In genomic region chr5:36276864-36277263, GRCh38 we compare ENCODE assay signal across 22 cellular contexts. TPM values are rescaled to one million over a fixed set of nuclear protein-coding genes. Genes with fewer than 3 reads are reported as not detected.
DNase-seq lines count a peak whose midpoint lies in the region; ATAC-seq and TF ChIP-seq lines count a peak whose summit lies in the region.
"Had no signal": no experiment of that assay in that cellular context is flagged by ENCODE, and none has a peak within 500 bp of the region (broad histone marks: within the 10 kb centered on the region; RNA-seq: fewer than 3 reads in every experiment).

No MANE protein-coding gene starts in this region.

- H3K9me3 ChIP-seq in HEK293 (ENCODE audit: control insufficient read depth, insufficient read depth, low read depth, low read length) = no peaks in the 10 kb centered on the region
- no peaks in the 10 kb centered on the region for H3K9me3 ChIP-seq in vagina

- CTCF ChIA-PET in HEK293 (lab: Yijun Ruan, JAX) = interaction anchor here (0.6 to 3.9 kb wide), 3 partner anchors 11 to 118 kb away, joined by 3 to 22 read pairs (median 3); partner anchors contain the start of gene RANBP3L

- DNase-seq in NCI-H69 (lab: John Stamatoyannopoulos, UW) (peak; percentile 17), head of caudate nucleus (peak in 34 of 42 donors; percentile 4 to 72 (median 34)), vagina (ENCODE audit: extremely low spot score in 2 of 2) (no peak), kidney tubule cell (ENCODE audit: low spot score) (no peak)
- DNase-seq in stimulated activated effector memory CD8-positive, alpha-beta T cell treated with anti-CD3 and anti-CD28 coated beads, Interleukin-12 subunit alpha, Interleukin-12 subunit beta, amount 100 ng/mL, for 72 hours (ENCODE audit: low spot score in 2 of 2) = no peak
- DNase-seq: activated CD4-positive, CD25-positive, alpha-beta regulatory T cell treated with anti-CD3 and anti-CD28 coated beads, Interleukin-2, amount 50 U/mL, for 72 hours; effector memory CD8-positive, alpha-beta T cell; GM23248; islet precursor cell; MM.1S; NCI-H2081; PC-3; retina; stimulated activated CD4-positive, alpha-beta T cell treated with anti-CD3 and anti-CD28 coated beads, Interleukin-15, amount 100 ng/mL, for 24 hours; stimulated activated naive B cell treated with anti-CD40 and anti-IgM and Interleukin-4, amounts not matched to agents 10 μg/mL and 1 μg/mL and 100 μg/mL, for 72 hours had no signal

- no peak for TF ChIP-seq CTCF in HEK293 (tag by site-specific recombination; IDR thresholded peaks at IDR 0.05)
- TF ChIP-seq CTCF in vagina (IDR thresholded peaks at IDR 0.05) = no peak

- no peak overlapping the region for H3K27ac Mint-ChIP-seq in stimulated activated effector memory CD8-positive, alpha-beta T cell treated with anti-CD3 and anti-CD28 coated beads, Interleukin-12 subunit alpha, Interleukin-12 subunit beta, amount 100 ng/mL, for 72 hours
- H3K27ac Mint-ChIP-seq: activated T-helper 2 cell treated with anti-CD3 and anti-CD28 coated beads, Interferon-gamma antibody, Interleukin-2, Interleukin-4, amounts not matched to agents 10 μg/mL and 5 μg/mL and 100 μg/mL, durations not matched to agents 14 hours and 24 hours and 36 hours; effector memory CD8-positive, alpha-beta T cell; mesothelial cell of epicardium; stimulated activated naive B cell treated with anti-CD40 and anti-IgM and Interleukin-4, amounts not matched to agents 10 μg/mL and 1 μg/mL and 100 μg/mL, for 72 hours had no signal

- H3K4me1 ChIP-seq in HEK293 (ENCODE audit: control insufficient read depth, insufficient read depth, low read length) (peaks cover 8% of the 10 kb centered on the region), vagina (no peaks in the 10 kb centered on the region)

- intact Hi-C loops in head of caudate nucleus (cut with DNase I) (loop anchor here (10.0 kb wide), 1 partner anchor 418 kb away; no protein-coding TSS in a partner anchor), vagina (cut with DNase I) (no loop called here)

- no peaks in the 10 kb centered on the region for H3K9me3 Mint-ChIP-seq in stimulated activated effector memory CD8-positive, alpha-beta T cell treated with anti-CD3 and anti-CD28 coated beads, Interleukin-12 subunit alpha, Interleukin-12 subunit beta, amount 100 ng/mL, for 72 hours
- H3K9me3 Mint-ChIP-seq: activated T-helper 2 cell treated with anti-CD3 and anti-CD28 coated beads, Interferon-gamma antibody, Interleukin-2, Interleukin-4, amounts not matched to agents 10 μg/mL and 5 μg/mL and 100 μg/mL, durations not matched to agents 14 hours and 24 hours and 36 hours; effector memory CD8-positive, alpha-beta T cell; mesothelial cell of epicardium had no signal

- H3K36me3 ChIP-seq in HEK293 (ENCODE audit: control insufficient read depth in 2 of 2, insufficient read depth in 1 of 2, low read length in 2 of 2) (no peaks in the 10 kb centered on the region), vagina (no peaks in the 10 kb centered on the region)

- no peak overlapping the region for H3K27ac ChIP-seq in HEK293 (ENCODE audit: extremely low read depth, low read depth, low read length)
- H3K27ac ChIP-seq in vagina = no peak overlapping the region
- H3K27ac ChIP-seq: GM23248 had no signal

- H3K4me3 Mint-ChIP-seq in stimulated activated effector memory CD8-positive, alpha-beta T cell treated with anti-CD3 and anti-CD28 coated beads, Interleukin-12 subunit alpha, Interleukin-12 subunit beta, amount 100 ng/mL, for 72 hours = no peak overlapping the region
- H3K4me3 Mint-ChIP-seq: effector memory CD8-positive, alpha-beta T cell; mesothelial cell of epicardium; stimulated activated naive B cell treated with anti-CD40 and anti-IgM and Interleukin-4, amounts not matched to agents 10 μg/mL and 1 μg/mL and 100 μg/mL, for 72 hours had no signal

- H3K36me3 Mint-ChIP-seq in stimulated activated effector memory CD8-positive, alpha-beta T cell treated with anti-CD3 and anti-CD28 coated beads, Interleukin-12 subunit alpha, Interleukin-12 subunit beta, amount 100 ng/mL, for 72 hours = no peaks in the 10 kb centered on the region
- H3K36me3 Mint-ChIP-seq: mesothelial cell of epicardium; stimulated activated naive B cell treated with anti-CD40 and anti-IgM and Interleukin-4, amounts not matched to agents 10 μg/mL and 1 μg/mL and 100 μg/mL, for 72 hours had no signal

- POLR2A ChIA-PET in HEK293 (lab: Yijun Ruan, JAX) = no interaction called here

- no peaks in the 10 kb centered on the region for H3K27me3 ChIP-seq in vagina

- ATAC-seq in stimulated activated effector memory CD8-positive, alpha-beta T cell treated with anti-CD3 and anti-CD28 coated beads, Interleukin-12 subunit alpha, Interleukin-12 subunit beta, amount 100 ng/mL, for 72 hours = peak; percentile 24
- ATAC-seq in GM18858 (IDR thresholded peaks at IDR 0.05; ENCODE audit: unreplicated experiment) (no peak), GM18873 (IDR thresholded peaks at IDR 0.05; ENCODE audit: low FRiP score, unreplicated experiment) (no peak)
- ATAC-seq: effector memory CD8-positive, alpha-beta T cell; PC-3 had no signal

- no peak for TF ChIP-seq POLR2A in vagina (IDR thresholded peaks at IDR 0.05)

- peaks cover 6% of the 10 kb centered on the region for H3K4me1 Mint-ChIP-seq in stimulated activated effector memory CD8-positive, alpha-beta T cell treated with anti-CD3 and anti-CD28 coated beads, Interleukin-12 subunit alpha, Interleukin-12 subunit beta, amount 100 ng/mL, for 72 hours

- no peak overlapping the region for H3K4me3 ChIP-seq in HEK293 (ENCODE audit: low read depth, low read length)
- H3K4me3 ChIP-seq in vagina = no peak overlapping the region
- H3K4me3 ChIP-seq: GM23248 had no signal

TF ChIP-seq in HEK293, 187 proteins besides CTCF, POLR2A, EP300 and RAD21 (continues in another document):
- TF ChIP-seq GLIS1 (tag by site-specific recombination; IDR thresholded peaks at IDR 0.05) (0 out of 2 replicates have a peak, but pooled peaks have one; percentile 19), ZNF114 (tag by site-specific recombination; IDR thresholded peaks at IDR 0.05) (no peak), ZNF311 (tag by site-specific recombination; IDR thresholded peaks at IDR 0.05; ENCODE audit: borderline replicate concordance) (no peak), PBX3 (CRISPR knock-in tag; IDR thresholded peaks at IDR 0.05) (no peak), ZNF544 (tag by site-specific recombination; IDR thresholded peaks at IDR 0.05) (no peak), ZNF624 (tag by site-specific recombination; IDR thresholded peaks at IDR 0.05) (no peak), ZBTB44 (tag by site-specific recombination; IDR thresholded peaks at IDR 0.05) (no peak), ZNF658 (tag by site-specific recombination; IDR thresholded peaks at IDR 0.05) (no peak), ZBTB49 (tag by site-specific recombination; IDR thresholded peaks at IDR 0.05; ENCODE audit: low read depth) (no peak)

RNA-seq across cellular contexts. Expression of gene RANBP3L, which starts 24.8 kb away (rescaled TPM):
- 3.2 TPM for total RNA-seq in vagina
- total RNA-seq: activated T-helper 2 cell treated with anti-CD3 and anti-CD28 coated beads, Interferon-gamma antibody, Interleukin-2, Interleukin-4, amounts not matched to agents 10 μg/mL and 5 μg/mL and 100 μg/mL, durations not matched to agents 14 hours and 24 hours and 36 hours; fibroblast of lung; GM23248; PC-3; SK-MEL-5 had no signal

RNA-seq across cellular contexts. Expression of gene NADK2, which starts 35.1 kb away (rescaled TPM):
- 9.6 TPM for total RNA-seq in vagina

Comparison
In these comparisons a context has a peak if more than half of its experiments do, and no peak if none do; other contexts are left out.
1. DNase-seq: peak in NCI-H69 (single experiment) and head of caudate nucleus (34 of 42); none in stimulated activated effector memory CD8-positive, alpha-beta T cell treated with anti-CD3 and anti-CD28 coated beads, Interleukin-12 subunit alpha, Interleukin-12 subunit beta, amount 100 ng/mL, for 72 hours (0 of 2), vagina (0 of 2) and kidney tubule cell (single experiment).